ENCODE assay signal across 10 cellular contexts in the genomic region with DNA sequence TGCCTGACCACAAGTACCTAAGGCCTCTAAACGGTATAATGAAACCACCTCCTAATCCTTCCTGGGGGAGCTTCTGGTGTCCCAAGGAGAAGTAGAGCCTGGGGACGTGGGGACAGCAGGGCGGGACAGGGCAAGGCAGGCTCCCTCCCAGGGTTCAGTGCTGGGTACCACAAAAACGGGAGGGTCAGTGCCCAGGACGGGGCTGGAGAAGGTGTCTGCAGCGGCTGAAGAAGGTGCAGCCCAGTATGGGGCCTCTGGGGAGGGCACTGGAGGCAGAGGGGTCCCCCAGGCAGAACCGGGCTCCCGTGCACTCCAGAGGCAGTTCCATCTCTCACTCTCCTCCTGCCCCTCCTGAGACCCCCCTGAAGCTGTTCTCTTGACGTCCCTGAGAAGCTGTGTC. TPM values are rescaled to one million over a fixed set of nuclear protein-coding genes. Genes with fewer than 3 reads are reported as not detected.
"Had no signal": no experiment of that assay in that cellular context is flagged by ENCODE, and none has a peak within 500 bp of the region (broad histone marks: within the 10 kb centered on the region; RNA-seq: fewer than 3 reads in every experiment).

No MANE protein-coding gene starts in this region.

- H3K9me3 ChIP-seq: ascending aorta, esophagus muscularis mucosa, sigmoid colon, SJCRH30, thyroid gland, uterus had no signal

- H3K4me3 ChIP-seq: ascending aorta, esophagus muscularis mucosa, sigmoid colon, SJCRH30, thyroid gland, uterus had no signal

- H3K27ac ChIP-seq: ascending aorta, esophagus muscularis mucosa, sigmoid colon, SJCRH30, thyroid gland, uterus, WERI-Rb-1 had no signal

- H3K9me3 Mint-ChIP-seq: activated naive CD4-positive, alpha-beta T cell treated with anti-CD3 and anti-CD28 coated beads, Interleukin-2, amount 50 U/mL, for 72 hours; immature natural killer cell; naive thymus-derived CD8-positive, alpha-beta T cell had no signal

- H3K36me3 Mint-ChIP-seq: activated naive CD4-positive, alpha-beta T cell treated with anti-CD3 and anti-CD28 coated beads, Interleukin-2, amount 50 U/mL, for 72 hours; immature natural killer cell; naive thymus-derived CD8-positive, alpha-beta T cell had no signal

- DNase-seq: immature natural killer cell, sigmoid colon, uterus, WERI-Rb-1 had no signal

- H3K27me3 ChIP-seq: ascending aorta, esophagus muscularis mucosa, sigmoid colon, SJCRH30, thyroid gland, uterus had no signal

- H3K4me1 ChIP-seq: ascending aorta, thyroid gland had no signal

- H3K27me3 Mint-ChIP-seq: naive thymus-derived CD8-positive, alpha-beta T cell had no signal

- H3K36me3 ChIP-seq: ascending aorta, sigmoid colon, SJCRH30, thyroid gland, uterus, WERI-Rb-1 had no signal

RNA-seq across cellular contexts. Expression of a gene that starts 46.2 kb away (rescaled TPM):
- total RNA-seq: ascending aorta, SJCRH30 had no signal
- polyA plus RNA-seq: immature natural killer cell had no signal
